22 cellular contexts compared by ENCODE assay signal in genomic region chr9:19200234-19200633, GRCh38.
"Had no signal": no experiment of that assay in that cellular context is flagged by ENCODE, and none has a peak within 500 bp of the region (broad histone marks: within the 10 kb centered on the region; RNA-seq: fewer than 3 reads in every experiment).

No MANE protein-coding gene starts in this region.

- H3K4me3 Mint-ChIP-seq: activated B cell treated with CpG ODN at 0.5 μM for 24 hours; activated CD4-positive, alpha-beta T cell treated with anti-CD3 and anti-CD28 coated beads, Interleukin-2, amount 10 ng/mL, durations not matched to agents 24 days and 14 days; activated naive CD8-positive, alpha-beta T cell; activated T-cell treated with anti-CD3 and anti-CD28 coated beads, Interleukin-2, amount 50 U/mL, for 4 hours; brain; IgD-negative memory B cell; T-helper 1 cell treated with Interleukin-12 subunit alpha and Interleukin-12 subunit beta and Interleukin-4 antibody, amounts not matched to agents 30 μg/mL and 1 μg/mL, for 36 hours had no signal

- H3K27me3 Mint-ChIP-seq: activated B cell treated with CpG ODN at 0.5 μM for 24 hours; activated CD4-positive, alpha-beta T cell treated with anti-CD3 and anti-CD28 coated beads, Interleukin-2, amount 10 ng/mL, durations not matched to agents 24 days and 14 days; activated naive CD8-positive, alpha-beta T cell; brain had no signal

- H3K27ac ChIP-seq: Peyer's patch had no signal

- H3K27ac Mint-ChIP-seq: activated B cell treated with CpG ODN at 0.5 μM for 24 hours; activated naive CD8-positive, alpha-beta T cell; IgD-negative memory B cell; T-helper 1 cell treated with Interleukin-12 subunit alpha and Interleukin-12 subunit beta and Interleukin-4 antibody, amounts not matched to agents 30 μg/mL and 1 μg/mL, for 36 hours had no signal

- H3K9me3 Mint-ChIP-seq: activated B cell treated with CpG ODN at 0.5 μM for 24 hours; activated CD4-positive, alpha-beta T cell treated with anti-CD3 and anti-CD28 coated beads, Interleukin-2, amount 10 ng/mL, durations not matched to agents 24 days and 14 days; activated T-cell treated with anti-CD3 and anti-CD28 coated beads, Interleukin-2, amount 50 U/mL, for 4 hours; brain; IgD-negative memory B cell; T-helper 1 cell treated with Interleukin-12 subunit alpha and Interleukin-12 subunit beta and Interleukin-4 antibody, amounts not matched to agents 30 μg/mL and 1 μg/mL, for 36 hours had no signal

- H3K4me1 Mint-ChIP-seq: activated B cell treated with CpG ODN at 0.5 μM for 24 hours, IgD-negative memory B cell had no signal

- DNase-seq: activated B cell treated with CpG ODN at 0.5 μM for 24 hours; activated CD4-positive, alpha-beta T cell treated with anti-CD3 and anti-CD28 coated beads for 1 hour; activated CD4-positive, alpha-beta T cell treated with anti-CD3 and anti-CD28 coated beads, Interleukin-2, amount 10 ng/mL, durations not matched to agents 24 days and 14 days; activated CD4-positive, alpha-beta T cell treated with anti-CD3 and anti-CD28 coated beads, Interleukin-2, amount 50 U/mL, for 48 hours; activated CD8-positive, alpha-beta memory T cell treated with anti-CD3 and anti-CD28 coated beads for 24 hours; activated effector memory CD4-positive, alpha-beta T cell treated with anti-CD3 and anti-CD28 coated beads, Interleukin-2, amount 50 U/mL, for 16 hours; activated naive CD4-positive, alpha-beta T cell treated with Interleukin-2 at 50 U/mL for 16 hours; activated T-cell treated with anti-CD3 and anti-CD28 coated beads, Interleukin-2, amount 50 U/mL, for 4 hours; KG1; NCI-H1092; NCI-H1417; NCI-H1930; NCI-H2171 treated with DMSO at 0.1 percent for 48 hours; NCI-H226; NCI-H526 treated with DMSO at 0.1 percent for 48 hours; NCI-H82; Peyer's patch; SHP77 treated with DMSO at 0.1 percent for 48 hours had no signal

- H3K36me3 Mint-ChIP-seq: activated naive CD8-positive, alpha-beta T cell; brain had no signal
